17 cellular contexts compared by ENCODE assay signal in the genomic region with DNA sequence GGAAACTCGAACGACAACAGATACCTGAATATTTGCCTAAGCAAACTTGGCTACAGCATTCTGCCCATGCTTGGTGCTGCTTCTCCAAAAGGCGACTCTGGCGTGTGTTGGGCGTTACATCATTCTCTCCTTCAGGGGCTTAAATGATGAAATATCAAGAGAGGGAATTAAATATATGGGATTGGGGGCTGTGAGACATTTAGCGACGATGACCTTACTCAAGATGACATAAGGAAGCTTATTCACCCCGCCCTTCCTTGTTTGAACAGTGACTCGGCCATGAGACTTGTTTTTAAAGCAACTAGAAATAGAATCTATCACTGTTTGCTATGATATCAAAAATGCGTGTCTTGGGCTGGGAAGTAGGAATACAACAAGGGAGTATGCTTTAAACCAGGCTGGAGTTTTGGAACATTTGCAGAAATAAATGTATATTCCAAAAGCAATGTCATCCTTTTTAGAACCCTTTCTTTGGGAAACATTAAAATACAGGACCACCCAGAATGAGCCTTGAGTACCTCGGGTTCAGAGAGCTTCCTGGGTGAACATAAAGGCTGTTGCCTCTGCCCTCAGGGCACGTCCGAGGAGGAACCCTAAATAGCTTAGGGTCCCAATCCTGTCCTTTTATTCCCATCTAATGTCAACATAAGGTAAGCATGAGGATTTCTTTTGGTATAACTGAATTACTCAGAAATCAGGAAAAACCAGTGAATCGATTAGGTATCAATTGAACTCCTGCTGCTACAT.
DNase-seq lines count a peak whose midpoint lies in the region; ATAC-seq and TF ChIP-seq lines count a peak whose summit lies in the region.
"Had no signal": no experiment of that assay in that cellular context is flagged by ENCODE, and none has a peak within 500 bp of the region (broad histone marks: within the 10 kb centered on the region; RNA-seq: fewer than 3 reads in every experiment).

No MANE protein-coding gene starts in this region.

- peaks cover 6% of the 10 kb centered on the region for H3F3A ChIP-seq in PC-3 (ENCODE audit: low read length, unreplicated experiment)

- WGBS in prostate gland: 55% methylated on average over 14 of the region's 14 CpGs

- peak overlapping the region; percentile 91 for H3K9ac ChIP-seq in PC-3 (ENCODE audit: low read length)

- H3K9me3 ChIP-seq in PC-3 (ENCODE audit: low read length) (no peaks in the 10 kb centered on the region), prostate gland (no peaks in the 10 kb centered on the region)
- H3K9me3 ChIP-seq: left ventricle myocardium inferior, ovary had no signal

- H3K27me3 ChIP-seq in PC-3 (ENCODE audit: low read length) (no peaks in the 10 kb centered on the region), prostate gland (replicated peaks; ENCODE audit: insufficient read depth) (no peaks in the 10 kb centered on the region)
- H3K27me3 ChIP-seq: ovary had no signal

- no peaks in the 10 kb centered on the region for H4K20me1 ChIP-seq in PC-3 (ENCODE audit: low read length)

- peak overlapping the region; percentile 68 for H3K4me2 ChIP-seq in PC-3 (ENCODE audit: low read length)

- DNase-seq in Daoy (ENCODE audit: low read depth) (peak; percentile 62), PC-3 (peak; percentile 96), prostate gland (ENCODE audit: low spot score) (peak; percentile 34)
- DNase-seq: activated CD4-positive, alpha-beta T cell treated with anti-CD3 and anti-CD28 coated beads for 1 hour; central memory CD4-positive, alpha-beta T cell; foreskin melanocyte; left ventricle myocardium inferior; MM.1S; NCI-H446 treated with DMSO at 0.1 percent for 48 hours; stimulated activated CD4-positive, alpha-beta T cell treated with anti-CD3 and anti-CD28 coated beads, Interleukin-1b, Interleukin-23, amount 100 ng/mL, for 48 hours; stimulated activated naive CD4-positive, alpha-beta T cell had no signal

- H2AFZ ChIP-seq in PC-3 (ENCODE audit: low read length): no peak overlapping the region

- intact Hi-C loops in PC-3 (cut with micrococcal nuclease): loop anchor here (1.0 to 2.0 kb wide), 6 partner anchors 10 to 97 kb away; no protein-coding TSS in a partner anchor
- intact Hi-C loops in prostate gland (cut with DNase I): no loop called here

- no peaks in the 10 kb centered on the region for H3K9me2 ChIP-seq in PC-3 (replicated peaks; ENCODE audit: low read length)

- CTCF ChIA-PET in PC-3 (lab: Charles Lee): interaction anchor here (0.7 kb wide), 1 partner anchor 9 kb away, joined by 3 read pairs; no protein-coding TSS in a partner anchor

- TF ChIP-seq CTCF in PC-3 (conservative IDR thresholded peaks at IDR 0.05; ENCODE audit: low read depth, low read length) (no peak), prostate gland (IDR thresholded peaks at IDR 0.05) (no peak)

- no peaks in the 10 kb centered on the region for H3K36me3 ChIP-seq in PC-3 (ENCODE audit: low read depth, low read length)
- H3K36me3 ChIP-seq in prostate gland: no peaks in the 10 kb centered on the region
- H3K36me3 ChIP-seq: left ventricle myocardium inferior, ovary had no signal

- ATAC-seq in PC-3 (peak; percentile 66), esophagus mucosa (peak; percentile 68), GM19035 (IDR thresholded peaks at IDR 0.05; ENCODE audit: unreplicated experiment) (no peak), GM18502 (IDR thresholded peaks at IDR 0.05; ENCODE audit: poor library complexity, unreplicated experiment) (no peak), GM21825 (IDR thresholded peaks at IDR 0.05; ENCODE audit: unreplicated experiment) (no peak)
- ATAC-seq: activated T-helper 17 cell treated with anti-CD3 and anti-CD28 coated beads, Interleukin-2, amount 50 U/mL, for 72 hours had no signal

- H3K4me3 ChIP-seq in PC-3 (ENCODE audit: low read length) (peak overlapping the region; percentile 23; the same call in 1 of the 2 replicates), prostate gland (no peak overlapping the region)
- H3K4me3 ChIP-seq: left ventricle myocardium inferior, ovary had no signal

- POLR2A ChIA-PET in PC-3 (lab: Charles Lee; ENCODE audit: unreplicated experiment): interaction anchor here (0.6 to 1.6 kb wide), 5 partner anchors 10 to 171 kb away, joined by 3 to 16 read pairs (median 4); no protein-coding TSS in a partner anchor

- BruUV-seq in PC-3 (replicated peaks; lab: Mats Ljungman, UMichigan): TSS peak; percentile 96

- TF ChIP-seq POLR2A in prostate gland (IDR thresholded peaks at IDR 0.05): no peak

- peak overlapping the region; percentile 98 for H3K27ac ChIP-seq in PC-3 (ENCODE audit: low read length)
- H3K27ac ChIP-seq in prostate gland: peak overlapping the region in 1 of 2 donors; percentile 53
- H3K27ac ChIP-seq: left ventricle myocardium inferior, ovary had no signal

- H3K4me1 ChIP-seq in PC-3 (ENCODE audit: insufficient read depth, low read length): peaks cover 51% of the 10 kb centered on the region
- H3K4me1 ChIP-seq in prostate gland (replicated peaks): peaks cover 4% of the 10 kb centered on the region

- no peaks in the 10 kb centered on the region for H3K79me2 ChIP-seq in PC-3 (ENCODE audit: low read length)

Comparison
In these comparisons a context has a peak if more than half of its experiments do, and no peak if none do; other contexts are left out.
1. DNase-seq: peak in every context shown above with its lines; median percentile 96 in PC-3; 62 in Daoy; 34 in prostate gland.
2. ATAC-seq: peak in PC-3 (single experiment) and esophagus mucosa (single experiment); none in GM19035 (single experiment), GM18502 (single experiment) and GM21825 (single experiment).